27 cellular contexts compared by ENCODE assay signal in the genomic region with DNA sequence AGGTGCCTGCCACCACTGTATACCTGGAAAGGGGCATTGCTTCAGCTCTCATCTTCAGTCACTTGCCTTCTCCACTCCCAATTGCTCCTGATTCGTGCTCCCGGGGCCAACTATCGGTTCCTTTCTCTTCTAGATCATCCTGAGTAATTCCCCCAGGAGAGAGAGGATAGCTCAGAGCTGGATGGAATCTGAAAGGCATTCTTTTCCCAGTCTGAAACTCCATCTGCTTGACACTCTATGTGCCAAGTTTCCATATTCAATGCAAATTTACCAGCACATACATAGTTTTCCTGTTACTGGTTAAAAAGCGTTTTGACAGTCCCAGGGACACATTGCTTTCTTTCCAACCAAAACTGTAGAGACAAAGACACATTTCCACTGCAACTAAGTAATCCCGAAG. TPM values are rescaled to one million over a fixed set of nuclear protein-coding genes. Genes with fewer than 3 reads are reported as not detected.
A peak's percentile ranks its signal among the peaks of the same experiment; 100 is the strongest.
DNase-seq lines count a peak whose midpoint lies in the region; ATAC-seq, FAIRE-seq and TF ChIP-seq lines count a peak whose summit lies in the region.
"Had no signal": no experiment of that assay in that cellular context is flagged by ENCODE, and none has a peak within 500 bp of the region (broad histone marks: within the 10 kb centered on the region; RNA-seq: fewer than 3 reads in every experiment).

No MANE protein-coding gene starts in this region.

- DNase-seq in GM23338 (ENCODE audit: low spot score), result no peak
- no peak for DNase-seq in RWPE1 (ENCODE audit: low spot score)
- peak; percentile 52 for DNase-seq in fibroblast of mammary gland (ENCODE audit: low read depth)
- peak; percentile 21 for DNase-seq in skeletal muscle cell (ENCODE audit: low read depth)
- DNase-seq in GM10266 (ENCODE audit: extremely low spot score), result no peak
- DNase-seq in pancreas, result no peak
- DNase-seq: activated CD4-positive, alpha-beta T cell treated with anti-CD3 and anti-CD28 coated beads, Interleukin-2, amount 10 ng/mL, durations not matched to agents 7 days and 5 days; activated CD8-positive, alpha-beta memory T cell treated with anti-CD3 and anti-CD28 coated beads, Interleukin-2, amount 10 ng/mL, durations not matched to agents 7 days and 5 days; CD8-positive, alpha-beta T cell; DMS79; effector memory CD8-positive, alpha-beta T cell; GOT3; left lung; NCI-H1092; NCI-H2029; nephron progenitor cell had no signal

- H3K9me3 Mint-ChIP-seq in GM23338, result 0 out of 3 replicates have a peak, but pooled peaks cover 3% of the 10 kb centered on the region
- H3K9me3 Mint-ChIP-seq: activated CD4-positive, alpha-beta T cell treated with anti-CD3 and anti-CD28 coated beads, Interleukin-2, amount 10 ng/mL, durations not matched to agents 7 days and 5 days; effector memory CD8-positive, alpha-beta T cell; T-helper 2 cell treated with Interferon-gamma antibody and Interleukin-4, amounts not matched to agents 5 μg/mL and 100 μg/mL, for 36 hours had no signal

- H3K9me3 ChIP-seq in pancreas, result no peaks in the 10 kb centered on the region
- H3K9me3 ChIP-seq: ascending aorta, left lung had no signal

- H3K36me3 Mint-ChIP-seq in GM23338 (ENCODE audit: low read depth), result no peaks in the 10 kb centered on the region
- H3K36me3 Mint-ChIP-seq: activated CD8-positive, alpha-beta memory T cell treated with anti-CD3 and anti-CD28 coated beads, Interleukin-2, amount 10 ng/mL, durations not matched to agents 7 days and 5 days had no signal

- peaks cover 9% of the 10 kb centered on the region; the same call in 2 of the 3 replicates for H3K4me1 Mint-ChIP-seq in GM23338
- H3K4me1 Mint-ChIP-seq: activated CD4-positive, alpha-beta T cell treated with anti-CD3 and anti-CD28 coated beads, Interleukin-2, amount 10 ng/mL, durations not matched to agents 7 days and 5 days; activated CD8-positive, alpha-beta memory T cell treated with anti-CD3 and anti-CD28 coated beads, Interleukin-2, amount 10 ng/mL, durations not matched to agents 7 days and 5 days; nephron progenitor cell had no signal

- 0 out of 2 replicates have a peak overlapping the region, but pooled peaks have one; percentile 45 for H2AFZ ChIP-seq in GM23338

- TF ChIP-seq CTCF in GM23338 (conservative IDR thresholded peaks at IDR 0.05; ENCODE audit: low read depth in 2 of 2), result no peak
- no peak for TF ChIP-seq CTCF in RWPE1 (conservative IDR thresholded peaks at IDR 0.05; ENCODE audit: low read depth)
- no peak for TF ChIP-seq CTCF in fibroblast of mammary gland (conservative IDR thresholded peaks at IDR 0.05; ENCODE audit: control insufficient read depth, insufficient read depth, low read depth, low read length)
- TF ChIP-seq CTCF in GM10266 (IDR thresholded peaks at IDR 0.05; ENCODE audit: control insufficient read depth, insufficient read depth, low read depth, missing control alignments), result no peak
- no peak for TF ChIP-seq CTCF in pancreas (IDR thresholded peaks at IDR 0.05)

- H3K79me2 ChIP-seq in GM23338 (replicated peaks; ENCODE audit: insufficient read depth), result no peaks in the 10 kb centered on the region

- no peak overlapping the region for H3K27ac ChIP-seq in GM23338 (ENCODE audit: low read depth)
- peak overlapping the region; percentile 79 for H3K27ac ChIP-seq in RWPE1
- no peak overlapping the region for H3K27ac ChIP-seq in pancreas
- H3K27ac ChIP-seq: ascending aorta, left lung, SK-N-MC, WERI-Rb-1 had no signal

- WGBS in pancreas, 2 donors, result 59 to 67% methylated on average over 5 of the region's 5 CpGs

- no peak overlapping the region for H3K4me3 ChIP-seq in GM23338
- no peak overlapping the region for H3K4me3 ChIP-seq in fibroblast of mammary gland (ENCODE audit: control insufficient read depth, low read depth, low read length)
- H3K4me3 ChIP-seq in skeletal muscle cell (ENCODE audit: low read depth, low read length), result no peak overlapping the region
- H3K4me3 ChIP-seq in pancreas, result no peak overlapping the region
- H3K4me3 ChIP-seq: ascending aorta, left lung, SK-N-MC had no signal

- no peak overlapping the region for H3K27ac Mint-ChIP-seq in GM23338
- H3K27ac Mint-ChIP-seq: activated CD4-positive, alpha-beta T cell treated with anti-CD3 and anti-CD28 coated beads, Interleukin-2, amount 10 ng/mL, durations not matched to agents 7 days and 5 days; activated CD8-positive, alpha-beta memory T cell treated with anti-CD3 and anti-CD28 coated beads, Interleukin-2, amount 10 ng/mL, durations not matched to agents 7 days and 5 days; activated naive CD8-positive, alpha-beta T cell; CD8-positive, alpha-beta T cell; effector memory CD8-positive, alpha-beta T cell; T-helper 2 cell treated with Interferon-gamma antibody and Interleukin-4, amounts not matched to agents 5 μg/mL and 100 μg/mL, for 36 hours had no signal

- no peak overlapping the region for H3K4me3 Mint-ChIP-seq in GM23338
- H3K4me3 Mint-ChIP-seq: activated CD4-positive, alpha-beta T cell treated with anti-CD3 and anti-CD28 coated beads, Interleukin-2, amount 10 ng/mL, durations not matched to agents 7 days and 5 days; activated CD8-positive, alpha-beta memory T cell treated with anti-CD3 and anti-CD28 coated beads, Interleukin-2, amount 10 ng/mL, durations not matched to agents 7 days and 5 days; activated naive CD8-positive, alpha-beta T cell; CD8-positive, alpha-beta T cell; effector memory CD8-positive, alpha-beta T cell; nephron progenitor cell; T-helper 2 cell treated with Interferon-gamma antibody and Interleukin-4, amounts not matched to agents 5 μg/mL and 100 μg/mL, for 36 hours had no signal

- no peak for FAIRE-seq in pancreas (lab: Jason Lieb, UNC)
- FAIRE-seq: colon, GM12892, RCC 7860 had no signal

- H3K27me3 ChIP-seq in GM23338 (ENCODE audit: insufficient read depth) (no peaks in the 10 kb centered on the region), pancreas (no peaks in the 10 kb centered on the region)
- H3K27me3 ChIP-seq: ascending aorta, left lung had no signal

- CTCF ChIA-PET in RWPE1 (lab: Yijun Ruan, JAX), result no interaction called here

- 0 out of 2 replicates have a peak, but pooled peaks cover 4% of the 10 kb centered on the region for H3K9me2 ChIP-seq in GM23338 (ENCODE audit: insufficient read depth)

- H3K4me2 ChIP-seq in GM23338, result no peak overlapping the region

- no peaks in the 10 kb centered on the region for H3K36me3 ChIP-seq in GM23338 (ENCODE audit: insufficient read depth)
- peaks cover 0 to 4% (median 0%) of the 10 kb centered on the region in 3 donors for H3K36me3 ChIP-seq in pancreas
- H3K36me3 ChIP-seq: ascending aorta, left lung, WERI-Rb-1 had no signal

- ATAC-seq in GM23338 (no peak), SK-N-SH treated with all-trans-retinoic acid at 6 μM for 48 hours (no peak; the same call in 2 of the 3 replicates), pancreas (no peak)
- ATAC-seq: activated CD8-positive, alpha-beta memory T cell treated with anti-CD3 and anti-CD28 coated beads, Interleukin-2, amount 10 ng/mL, durations not matched to agents 7 days and 5 days; CD8-positive, alpha-beta T cell; effector memory CD8-positive, alpha-beta T cell; left lung; sciatic nerve had no signal

- POLR2A ChIA-PET in RWPE1 (lab: Yijun Ruan, JAX; ENCODE audit: low non-redundant PET), result no interaction called here

- intact Hi-C loops in pancreas (cut with DNase I), result no loop called here

- H4K20me1 ChIP-seq in GM23338 (replicated peaks; ENCODE audit: insufficient read depth), result no peaks in the 10 kb centered on the region

- H3K4me1 ChIP-seq in GM23338 (ENCODE audit: insufficient read depth) (no peaks in the 10 kb centered on the region), pancreas (no peaks in the 10 kb centered on the region)
- H3K4me1 ChIP-seq: ascending aorta, left lung had no signal

- peaks cover 6% of the 10 kb centered on the region for H3K27me3 Mint-ChIP-seq in GM23338 (ENCODE audit: insufficient read depth, low read depth, poor library complexity)
- H3K27me3 Mint-ChIP-seq: activated CD4-positive, alpha-beta T cell treated with anti-CD3 and anti-CD28 coated beads, Interleukin-2, amount 10 ng/mL, durations not matched to agents 7 days and 5 days; activated CD8-positive, alpha-beta memory T cell treated with anti-CD3 and anti-CD28 coated beads, Interleukin-2, amount 10 ng/mL, durations not matched to agents 7 days and 5 days; activated naive CD8-positive, alpha-beta T cell; effector memory CD8-positive, alpha-beta T cell had no signal

- H3F3A ChIP-seq in GM23338 (replicated peaks; ENCODE audit: low read depth), result no peaks in the 10 kb centered on the region

TF ChIP-seq in GM23338, 12 proteins besides CTCF, POLR2A, EP300 and RAD21 (continues in another document):
- TF ChIP-seq STAT1 (IDR thresholded peaks at IDR 0.05; ENCODE audit: unreplicated experiment) (no peak), CREB1 (CRISPR knock-in tag; IDR thresholded peaks at IDR 0.05; ENCODE audit: low read depth) (no peak)

TF ChIP-seq in SK-N-SH treated with all-trans-retinoic acid at 6 μM for 48 hours, 23 proteins besides CTCF, POLR2A, EP300 and RAD21 (continues in another document):
- TF ChIP-seq TCF4 (CRISPR knock-in tag; IDR thresholded peaks at IDR 0.05; ENCODE audit: borderline replicate concordance) (no peak), TSHZ2 (CRISPR knock-in tag; IDR thresholded peaks at IDR 0.05) (no peak), BACH2 (CRISPR knock-in tag; IDR thresholded peaks at IDR 0.05; ENCODE audit: borderline replicate concordance) (no peak), ESRRG (CRISPR knock-in tag; IDR thresholded peaks at IDR 0.05) (no peak)

RNA-seq across cellular contexts. Expression of gene ANKK1, which starts 10.0 kb away (rescaled TPM):
- 0.14 TPM in 1 of 2 replicates, not detected in the other for total RNA-seq in GM23338 (2014; rRNA removed; shearing (Covaris generic))
- polyA plus RNA-seq in GM23338 (2016; fragmentation: Nextera tagmentation; extraction: Ambion mirVana), result 0.08 TPM in 1 of 2 replicates, not detected in the other
- total RNA-seq in pancreas, result under 1 TPM in 5 of 6 donors, not detected in 1; 0.12 to 0.23 (median 0.14) TPM
- 1 to 10 TPM in 1 of 2 donors, under 1 TPM in 1; 0.92 to 2.1 TPM for polyA plus RNA-seq in pancreas
- total RNA-seq: ascending aorta, temporal lobe had no signal

Comparison
In these comparisons a context has a peak if more than half of its experiments do, and no peak if none do; other contexts are left out.
1. DNase-seq: peak in fibroblast of mammary gland (single experiment) and skeletal muscle cell (single experiment); none in GM23338 (single experiment), RWPE1 (single experiment), GM10266 (single experiment) and pancreas (0 of 6).